ENCODE assay signal across 8 cellular contexts in the genomic region with DNA sequence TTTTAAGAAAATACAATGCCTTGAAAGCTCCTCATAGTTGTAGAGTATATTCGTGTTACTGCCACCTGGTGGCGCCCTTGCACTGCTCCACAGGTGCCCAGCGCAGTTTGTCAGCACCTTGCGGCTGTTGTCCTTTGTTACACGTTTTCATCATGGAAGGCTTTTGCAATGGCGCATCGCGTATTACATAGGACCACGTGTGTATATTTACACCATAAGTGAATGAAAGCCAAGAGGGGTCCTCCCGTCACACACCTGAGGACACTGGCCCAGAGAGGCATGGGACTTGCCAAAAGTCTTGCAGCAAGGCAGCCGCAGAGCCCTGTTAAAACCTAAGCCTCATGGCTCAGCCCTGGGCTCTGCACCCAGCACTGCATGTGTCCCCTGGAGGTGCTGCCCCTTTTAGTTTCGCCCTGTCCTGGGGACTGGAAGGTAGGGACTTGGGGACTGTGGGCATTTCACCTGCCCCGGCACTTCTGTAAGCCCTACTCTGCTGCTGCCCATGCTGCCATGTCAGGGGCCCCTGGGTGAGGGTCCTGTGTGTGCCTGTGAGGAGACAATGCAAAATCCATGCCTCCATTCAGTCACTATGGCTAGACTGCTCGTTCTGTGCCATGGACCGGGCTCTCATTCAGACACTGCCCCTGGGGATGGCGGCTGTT. TPM values are rescaled to one million over a fixed set of nuclear protein-coding genes. Genes with fewer than 3 reads are reported as not detected.
A peak's percentile ranks its signal among the peaks of the same experiment; 100 is the strongest.
DNase-seq lines count a peak whose midpoint lies in the region; ATAC-seq and FAIRE-seq lines count a peak whose summit lies in the region.

No MANE protein-coding gene starts in this region.

- H3K4me3 Mint-ChIP-seq in CD8-positive, alpha-beta memory T cell, result no peak overlapping the region
- H3K4me3 Mint-ChIP-seq in naive thymus-derived CD4-positive, alpha-beta T cell, result no peak overlapping the region
- H3K4me3 Mint-ChIP-seq in stimulated activated naive B cell treated with anti-CD40 and anti-IgM and Interleukin-4, amounts not matched to agents 10 μg/mL and 1 μg/mL and 100 μg/mL, for 72 hours, result no peak overlapping the region

- peak overlapping the region; percentile 18 to 81 (median 62) for H3K27ac Mint-ChIP-seq in CD8-positive, alpha-beta memory T cell
- peak overlapping the region in 8 of 9 donors; percentile 67 to 85 (median 81) for H3K27ac Mint-ChIP-seq in naive thymus-derived CD4-positive, alpha-beta T cell
- H3K27ac Mint-ChIP-seq in stimulated activated naive B cell treated with anti-CD40 and anti-IgM and Interleukin-4, amounts not matched to agents 10 μg/mL and 1 μg/mL and 100 μg/mL, for 72 hours, result no peak overlapping the region

- H3K9me3 Mint-ChIP-seq in CD8-positive, alpha-beta memory T cell, result no peaks in the 10 kb centered on the region
- no peaks in the 10 kb centered on the region for H3K9me3 Mint-ChIP-seq in naive thymus-derived CD4-positive, alpha-beta T cell
- no peaks in the 10 kb centered on the region for H3K9me3 Mint-ChIP-seq in stimulated activated naive B cell treated with anti-CD40 and anti-IgM and Interleukin-4, amounts not matched to agents 10 μg/mL and 1 μg/mL and 100 μg/mL, for 72 hours

- no peaks in the 10 kb centered on the region for H3K9me3 ChIP-seq in CD8-positive, alpha-beta memory T cell (ENCODE audit: low read length)
- no peaks in the 10 kb centered on the region for H3K9me3 ChIP-seq in naive thymus-derived CD4-positive, alpha-beta T cell (ENCODE audit: control insufficient read depth in 2 of 3, low read length in 3 of 3)

- ATAC-seq in naive thymus-derived CD4-positive, alpha-beta T cell, result peak; percentile 83
- peak; percentile 77 to 81 for ATAC-seq in stimulated activated naive B cell treated with anti-CD40 and anti-IgM and Interleukin-4, amounts not matched to agents 10 μg/mL and 1 μg/mL and 100 μg/mL, for 72 hours (replicated peaks)
- ATAC-seq in GM18520 (IDR thresholded peaks at IDR 0.05; ENCODE audit: unreplicated experiment), result no peak

- H3K4me1 Mint-ChIP-seq in CD8-positive, alpha-beta memory T cell, result peaks cover 5 to 9% (median 9%) of the 10 kb centered on the region in 3 donors
- peaks cover 0 to 15% (median 6%) of the 10 kb centered on the region in 7 donors for H3K4me1 Mint-ChIP-seq in naive thymus-derived CD4-positive, alpha-beta T cell
- no peaks in the 10 kb centered on the region for H3K4me1 Mint-ChIP-seq in stimulated activated naive B cell treated with anti-CD40 and anti-IgM and Interleukin-4, amounts not matched to agents 10 μg/mL and 1 μg/mL and 100 μg/mL, for 72 hours

- peaks cover 4% of the 10 kb centered on the region for H3K4me1 ChIP-seq in CD8-positive, alpha-beta memory T cell (ENCODE audit: insufficient read depth, low read length)
- no peaks in the 10 kb centered on the region for H3K4me1 ChIP-seq in naive thymus-derived CD4-positive, alpha-beta T cell (ENCODE audit: control insufficient read depth in 2 of 2, insufficient read depth in 2 of 2, low read length in 2 of 2)

- DNase-seq in CD8-positive, alpha-beta memory T cell, result peak; percentile 58 to 79 (median 67)
- DNase-seq in HTR-8/SVneo (ENCODE audit: insufficient read length, low spot score) (peak; percentile 63), NOMO-1 treated with dmso at 0.1 percent for 144 hours (lab: John Stamatoyannopoulos, UW; ENCODE audit: unreplicated experiment) (peak; percentile 40), epithelial cell of prostate (ENCODE audit: low read depth, low spot score) (peak; percentile 31)
- peak; percentile 67 for DNase-seq in activated CD8-positive, alpha-beta memory T cell treated with anti-CD3 and anti-CD28 coated beads, Interleukin-2, amount 50 U/mL, for 4 hours
- DNase-seq in naive thymus-derived CD4-positive, alpha-beta T cell, result peak; percentile 53 to 82 (median 73)
- DNase-seq in stimulated activated naive B cell treated with anti-CD40 and anti-IgM and Interleukin-4, amounts not matched to agents 10 μg/mL and 1 μg/mL and 100 μg/mL, for 72 hours, result peak; percentile 23

- H3K27me3 Mint-ChIP-seq in CD8-positive, alpha-beta memory T cell, result no peaks in the 10 kb centered on the region
- no peaks in the 10 kb centered on the region for H3K27me3 Mint-ChIP-seq in naive thymus-derived CD4-positive, alpha-beta T cell
- no peaks in the 10 kb centered on the region for H3K27me3 Mint-ChIP-seq in stimulated activated naive B cell treated with anti-CD40 and anti-IgM and Interleukin-4, amounts not matched to agents 10 μg/mL and 1 μg/mL and 100 μg/mL, for 72 hours

- no peak overlapping the region for H3K4me3 ChIP-seq in CD8-positive, alpha-beta memory T cell (ENCODE audit: low read length)
- H3K4me3 ChIP-seq in naive thymus-derived CD4-positive, alpha-beta T cell (ENCODE audit: low read length), result no peak overlapping the region

- FAIRE-seq in HTR-8/SVneo (lab: Jason Lieb, UNC), result peak; percentile 54

- POLR2A ChIA-PET in CD8-positive, alpha-beta memory T cell (lab: Charles Lee), result interaction anchor here (1.0 kb wide), 1 partner anchor 37 kb away, joined by 3 read pairs; no protein-coding TSS in a partner anchor
- POLR2A ChIA-PET in naive thymus-derived CD4-positive, alpha-beta T cell (lab: Charles Lee), result interaction anchor here (1.0 kb wide), 2 partner anchors 52 to 54 kb away, joined by 3 read pairs; no protein-coding TSS in a partner anchor

- H3K36me3 ChIP-seq in CD8-positive, alpha-beta memory T cell (ENCODE audit: insufficient read depth, low read length), result peaks cover 58% of the 10 kb centered on the region
- H3K36me3 ChIP-seq in naive thymus-derived CD4-positive, alpha-beta T cell (ENCODE audit: control insufficient read depth in 2 of 3, insufficient read depth in 3 of 3, low read length in 3 of 3), result peaks cover 8 to 96% (median 28%) of the 10 kb centered on the region in 3 experiments

- no peaks in the 10 kb centered on the region for H3K27me3 ChIP-seq in CD8-positive, alpha-beta memory T cell (ENCODE audit: insufficient read depth, low read length, poor library complexity, severe bottlenecking)
- H3K27me3 ChIP-seq in naive thymus-derived CD4-positive, alpha-beta T cell (ENCODE audit: control insufficient read depth in 2 of 2, insufficient read depth in 2 of 2, low read length in 2 of 2), result no peaks in the 10 kb centered on the region

- CTCF ChIA-PET in CD8-positive, alpha-beta memory T cell (lab: Charles Lee), result interaction anchor here (0.6 to 2.6 kb wide), 11 partner anchors 8 to 314 kb away, joined by 3 to 9 read pairs (median 3); a partner anchor contains a TSS
- CTCF ChIA-PET in naive thymus-derived CD4-positive, alpha-beta T cell (lab: Charles Lee), result interaction anchor here (0.6 to 1.0 kb wide), 7 partner anchors 10 to 70 kb away, joined by 3 to 5 read pairs (median 3); no protein-coding TSS in a partner anchor

- no peak overlapping the region for H3K27ac ChIP-seq in CD8-positive, alpha-beta memory T cell (ENCODE audit: low read depth, low read length)
- H3K27ac ChIP-seq in epithelial cell of prostate, result no peak overlapping the region
- no peak overlapping the region for H3K27ac ChIP-seq in naive thymus-derived CD4-positive, alpha-beta T cell (ENCODE audit: low read depth, low read length)

- intact Hi-C loops in naive thymus-derived CD4-positive, alpha-beta T cell (cut with micrococcal nuclease), result loop anchor here (1.0 to 10.0 kb wide), 3 partner anchors 53 to 1133 kb away; a partner anchor contains a TSS

- peaks cover 5 to 83% (median 20%) of the 10 kb centered on the region in 3 donors for H3K36me3 Mint-ChIP-seq in CD8-positive, alpha-beta memory T cell
- H3K36me3 Mint-ChIP-seq in naive thymus-derived CD4-positive, alpha-beta T cell, result peaks cover 7 to 38% (median 12%) of the 10 kb centered on the region in 5 donors
- peaks cover 52 to 60% of the 10 kb centered on the region in 2 donors for H3K36me3 Mint-ChIP-seq in stimulated activated naive B cell treated with anti-CD40 and anti-IgM and Interleukin-4, amounts not matched to agents 10 μg/mL and 1 μg/mL and 100 μg/mL, for 72 hours

RNA-seq across cellular contexts. Expression of a gene that starts 24.3 kb away (rescaled TPM):
- total RNA-seq in CD8-positive, alpha-beta memory T cell, result 100 to 1,000 TPM; 103 to 116 TPM
- polyA plus RNA-seq in CD8-positive, alpha-beta memory T cell, result 14.9 TPM
- 100 to 1,000 TPM in 4 of 5 experiments, 10 to 100 TPM in 1; 60.1 to 232 (median 112) TPM for total RNA-seq in naive thymus-derived CD4-positive, alpha-beta T cell
- polyA plus RNA-seq in naive thymus-derived CD4-positive, alpha-beta T cell, result 10 to 100 TPM; 11.8 to 19.2 TPM

RNA-seq across cellular contexts. Expression of a gene that starts 52.9 kb away (rescaled TPM):
- 10 to 100 TPM; 38.9 to 41.2 TPM for total RNA-seq in CD8-positive, alpha-beta memory T cell
- polyA plus RNA-seq in CD8-positive, alpha-beta memory T cell, result 79.1 TPM
- 10 to 100 TPM; 28.7 to 91.9 (median 65.6) TPM for total RNA-seq in naive thymus-derived CD4-positive, alpha-beta T cell
- polyA plus RNA-seq in naive thymus-derived CD4-positive, alpha-beta T cell, result 100 to 1,000 TPM in 1 of 2 donors, 10 to 100 TPM in 1; 66.0 to 115 TPM

Comparison
In these comparisons a context has a peak if more than half of its experiments do, and no peak if none do; other contexts are left out.
1. DNase-seq: peak in every context shown above with its lines; median percentile 73 in naive thymus-derived CD4-positive, alpha-beta T cell; 67 in CD8-positive, alpha-beta memory T cell; 67 in activated CD8-positive, alpha-beta memory T cell treated with anti-CD3 and anti-CD28 coated beads, Interleukin-2, amount 50 U/mL, for 4 hours; 63 in HTR-8/SVneo; 40 in NOMO-1 treated with dmso at 0.1 percent for 144 hours; 31 in epithelial cell of prostate; 23 in stimulated activated naive B cell treated with anti-CD40 and anti-IgM and Interleukin-4, amounts not matched to agents 10 μg/mL and 1 μg/mL and 100 μg/mL, for 72 hours.